1 cellular context compared by ENCODE assay signal in genomic region chr15:63049747-63050439, GRCh38.
TF ChIP-seq lines count a peak whose summit lies in the region.

No MANE protein-coding gene starts in this region.

TF ChIP-seq in SK-N-SH, 30 proteins besides CTCF, POLR2A, EP300 and RAD21 (continued from another document):
- TF ChIP-seq REST (IDR thresholded peaks at IDR 0.05; ENCODE audit: low read depth, low read length) (no peak), MEF2A (IDR thresholded peaks at IDR 0.05; ENCODE audit: borderline replicate concordance, low read depth) (no peak), NFIC (IDR thresholded peaks at IDR 0.05; ENCODE audit: borderline replicate concordance) (no peak), FOXM1 (IDR thresholded peaks at IDR 0.05; ENCODE audit: low read depth) (no peak), TEAD4 (IDR thresholded peaks at IDR 0.05; ENCODE audit: borderline replicate concordance, insufficient read depth) (no peak), MAX (IDR thresholded peaks at IDR 0.05; ENCODE audit: low read depth) (no peak), NRF1 (IDR thresholded peaks at IDR 0.05; ENCODE audit: low read depth, low read length) (no peak), RFX5 (IDR thresholded peaks at IDR 0.05; ENCODE audit: low read length) (no peak)
